10 cellular contexts compared by ENCODE assay signal in genomic region chr11:67113231-67113721, GRCh38. TPM values are rescaled to one million over a fixed set of nuclear protein-coding genes. Genes with fewer than 3 reads are reported as not detected.
DNase-seq lines count a peak whose midpoint lies in the region; ATAC-seq and TF ChIP-seq lines count a peak whose summit lies in the region.
"Had no signal": no experiment of that assay in that cellular context is flagged by ENCODE, and none has a peak within 500 bp of the region (broad histone marks: within the 10 kb centered on the region; RNA-seq: fewer than 3 reads in every experiment).

No MANE protein-coding gene starts in this region.

- H3K27ac ChIP-seq in DOHH2 (ENCODE audit: low read depth, low read length): no peak overlapping the region
- H3K27ac ChIP-seq in osteoblast (ENCODE audit: low read depth, low read length): no peak overlapping the region

- peaks cover 14% of the 10 kb centered on the region for H3K4me1 Mint-ChIP-seq in activated naive CD8-positive, alpha-beta T cell treated with anti-CD3 and anti-CD28 coated beads, Interleukin-2, amount 50 U/mL, for 24 hours
- H3K4me1 Mint-ChIP-seq in Caco-2 (ENCODE audit: low read depth, unreplicated experiment): peaks cover 14% of the 10 kb centered on the region

- H3K4me3 ChIP-seq in DOHH2 (ENCODE audit: low read length) (no peak overlapping the region), Caco-2 (ENCODE audit: low read depth, low read length) (no peak overlapping the region), osteoblast (ENCODE audit: insufficient read depth, low read length) (no peak overlapping the region)

- ATAC-seq in GM19455 (IDR thresholded peaks at IDR 0.05; ENCODE audit: unreplicated experiment): peak; percentile 72
- ATAC-seq in HG03460 (IDR thresholded peaks at IDR 0.05; ENCODE audit: unreplicated experiment): peak; percentile 61
- no peak for ATAC-seq in activated naive CD8-positive, alpha-beta T cell treated with anti-CD3 and anti-CD28 coated beads, Interleukin-2, amount 50 U/mL, for 24 hours

- H2AFZ ChIP-seq in osteoblast (ENCODE audit: low read length): no peak overlapping the region

- POLR2A ChIA-PET in Caco-2 (lab: Charles Lee): no interaction called here

- H3K27me3 ChIP-seq in DOHH2 (ENCODE audit: control insufficient read depth, low read length): peaks cover 39% of the 10 kb centered on the region
- H3K27me3 ChIP-seq in Caco-2 (replicated peaks; ENCODE audit: control insufficient read depth, insufficient read depth, low read length): no peaks in the 10 kb centered on the region
- no peaks in the 10 kb centered on the region for H3K27me3 ChIP-seq in osteoblast (ENCODE audit: insufficient read depth, low read length)

- BruUV-seq in Caco-2 (replicated peaks; lab: Mats Ljungman, UMichigan): no TSS peak

- peak overlapping the region; percentile 27 for H3K27ac Mint-ChIP-seq in activated naive CD8-positive, alpha-beta T cell treated with anti-CD3 and anti-CD28 coated beads, Interleukin-2, amount 50 U/mL, for 24 hours
- H3K27ac Mint-ChIP-seq in Caco-2 (ENCODE audit: unreplicated experiment): no peak overlapping the region

- CTCF ChIA-PET in Caco-2 (lab: Charles Lee): interaction anchor here (0.5 kb wide), 1 partner anchor 59 kb away, joined by 3 read pairs; no protein-coding TSS in a partner anchor

- H4K20me1 ChIP-seq in DOHH2 (ENCODE audit: control insufficient read depth, insufficient read depth, low read depth, low read length): no peaks in the 10 kb centered on the region
- no peaks in the 10 kb centered on the region for H4K20me1 ChIP-seq in osteoblast (ENCODE audit: insufficient read depth, low read length)

- peak overlapping the region; percentile 43 for H3K4me2 ChIP-seq in DOHH2 (ENCODE audit: low read length)
- no peak overlapping the region for H3K4me2 ChIP-seq in osteoblast (ENCODE audit: insufficient read depth, low read length)

- H3K36me3 ChIP-seq in DOHH2 (ENCODE audit: control insufficient read depth, low read length) (no peaks in the 10 kb centered on the region), Caco-2 (ENCODE audit: control insufficient read depth, insufficient read depth, low read length) (no peaks in the 10 kb centered on the region), osteoblast (ENCODE audit: insufficient read depth, low read length) (no peaks in the 10 kb centered on the region)

- H3K9me3 ChIP-seq in DOHH2 (ENCODE audit: control insufficient read depth, insufficient read depth, low read length): no peaks in the 10 kb centered on the region
- H3K9me3 ChIP-seq in Caco-2: no peaks in the 10 kb centered on the region
- no peaks in the 10 kb centered on the region for H3K9me3 ChIP-seq in osteoblast (ENCODE audit: low read depth, low read length)

- H3K79me2 ChIP-seq in DOHH2 (ENCODE audit: control insufficient read depth, low read length) (no peaks in the 10 kb centered on the region), osteoblast (ENCODE audit: insufficient read depth, low read length) (no peaks in the 10 kb centered on the region)

- intact Hi-C loops in Caco-2 (cut with micrococcal nuclease; ENCODE audit: unreplicated experiment): loop anchor here (10.0 kb wide), 1 partner anchor 392 kb away; the partner anchor contains the start of genes CDK2AP2 and PITPNM1

- peaks cover 14% of the 10 kb centered on the region for H3F3A ChIP-seq in DOHH2 (ENCODE audit: control insufficient read depth, insufficient read depth)

- H3K9me2 ChIP-seq in DOHH2 (replicated peaks; ENCODE audit: control insufficient read depth, low read length): no peaks in the 10 kb centered on the region

- no peaks in the 10 kb centered on the region for H3K27me3 Mint-ChIP-seq in activated naive CD8-positive, alpha-beta T cell treated with anti-CD3 and anti-CD28 coated beads, Interleukin-2, amount 50 U/mL, for 24 hours
- H3K27me3 Mint-ChIP-seq in Caco-2 (ENCODE audit: insufficient read depth, unreplicated experiment): no peaks in the 10 kb centered on the region

- H3K4me3 Mint-ChIP-seq in activated naive CD8-positive, alpha-beta T cell treated with anti-CD3 and anti-CD28 coated beads, Interleukin-2, amount 50 U/mL, for 24 hours: no peak overlapping the region
- no peak overlapping the region for H3K4me3 Mint-ChIP-seq in Caco-2 (ENCODE audit: unreplicated experiment)

- H3K9me3 Mint-ChIP-seq in activated naive CD8-positive, alpha-beta T cell treated with anti-CD3 and anti-CD28 coated beads, Interleukin-2, amount 50 U/mL, for 24 hours: no peaks in the 10 kb centered on the region
- H3K9me3 Mint-ChIP-seq in Caco-2 (ENCODE audit: unreplicated experiment): no peaks in the 10 kb centered on the region

- H3K4me1 ChIP-seq in DOHH2 (ENCODE audit: control insufficient read depth, low read length): peaks cover 24% of the 10 kb centered on the region
- peaks cover 35% of the 10 kb centered on the region for H3K4me1 ChIP-seq in Caco-2
- H3K4me1 ChIP-seq in osteoblast (ENCODE audit: insufficient read depth, low read length): no peaks in the 10 kb centered on the region

- no peaks in the 10 kb centered on the region for H3K36me3 Mint-ChIP-seq in activated naive CD8-positive, alpha-beta T cell treated with anti-CD3 and anti-CD28 coated beads, Interleukin-2, amount 50 U/mL, for 24 hours (ENCODE audit: low read depth)
- peaks cover 7% of the 10 kb centered on the region for H3K36me3 Mint-ChIP-seq in Caco-2 (ENCODE audit: insufficient read depth, unreplicated experiment)

- DNase-seq in activated naive CD8-positive, alpha-beta T cell treated with anti-CD3 and anti-CD28 coated beads, Interleukin-2, amount 50 U/mL, for 24 hours: peak; percentile 16
- no peak for DNase-seq in SW480 (ENCODE audit: low spot score)
- no peak for DNase-seq in NCI-H1417 (lab: John Stamatoyannopoulos, UW)
- DNase-seq in Caco-2: no peak
- DNase-seq in osteoblast (ENCODE audit: insufficient read length, low spot score, missing footprints): no peak
- DNase-seq: Calu3, NCI-H2171 had no signal

- no peak for TF ChIP-seq CTCF in DOHH2 (IDR thresholded peaks at IDR 0.05; ENCODE audit: low read depth, low read length, poor library complexity, severe bottlenecking)
- no peak for TF ChIP-seq CTCF in Caco-2 (IDR thresholded peaks at IDR 0.05; ENCODE audit: insufficient read depth in 1 of 2, low read depth in 1 of 2, low read length in 1 of 2, severe bottlenecking in 1 of 2, unreplicated experiment in 1 of 2)
- TF ChIP-seq CTCF in osteoblast (IDR thresholded peaks at IDR 0.05; ENCODE audit: extremely low read depth, low read depth, low read length): no peak

RNA-seq across cellular contexts. Expression of gene KDM2A, which starts 5.8 kb away (rescaled TPM):
- total RNA-seq in Caco-2 (2022) (122 and 134 TPM in 2 replicates), osteoblast (62.5 and 65.9 TPM in 2 replicates)

RNA-seq across cellular contexts. Expression of gene RHOD, which starts 56.6 kb away (rescaled TPM):
- total RNA-seq in Caco-2 (2022) (14.2 and 17.1 TPM in 2 replicates), osteoblast (26.8 and 27.5 TPM in 2 replicates)
